Comparison of ENCODE assay signal across 23 cellular contexts in genomic region chr10:49368256-49368655, GRCh38. TPM values are rescaled to one million over a fixed set of nuclear protein-coding genes. Genes with fewer than 3 reads are reported as not detected.
"Had no signal": no experiment of that assay in that cellular context is flagged by ENCODE, and none has a peak within 500 bp of the region (broad histone marks: within the 10 kb centered on the region; RNA-seq: fewer than 3 reads in every experiment).

No MANE protein-coding gene starts in this region.

- H3K4me3 ChIP-seq: mucosa of descending colon, right atrium auricular region, suprapubic skin, thyroid gland, uterus had no signal

- H3K36me3 ChIP-seq: neutrophil, right atrium auricular region, suprapubic skin, thyroid gland, uterus had no signal

- ATAC-seq: left colon; mucosa of descending colon; naive thymus-derived CD8-positive, alpha-beta T cell; stimulated activated naive CD8-positive, alpha-beta T cell treated with anti-CD3 and anti-CD28 coated beads, Interleukin-15, Interleukin-2, amounts not matched to agents 100 U/mL and 50 U/mL, for 24 hours had no signal

- H3K27me3 ChIP-seq: neutrophil, right atrium auricular region, thyroid gland, uterus had no signal

- H3K9me3 ChIP-seq: mucosa of descending colon, neutrophil, right atrium auricular region, suprapubic skin, thyroid gland, uterus had no signal

- DNase-seq: effector CD4-positive, alpha-beta T cell; erythroblast; foreskin melanocyte; hippocampal formation; left colon; mucosa of descending colon; naive thymus-derived CD8-positive, alpha-beta T cell; small intestine; stimulated activated CD4-positive, alpha-beta T cell treated with anti-CD3 and anti-CD28 coated beads, Interleukin-2, amount 100 ng/mL, for 48 hours; stimulated activated naive CD8-positive, alpha-beta T cell treated with anti-CD3 and anti-CD28 coated beads, Interleukin-15, Interleukin-2, amounts not matched to agents 100 U/mL and 50 U/mL, for 24 hours; thyroid gland; uterus had no signal

- H3K27ac ChIP-seq: neutrophil, right atrium auricular region, suprapubic skin, thyroid gland, uterus had no signal

- H3K4me1 ChIP-seq: right atrium auricular region, suprapubic skin, thyroid gland, uterus had no signal

RNA-seq across cellular contexts. Expression of gene DRGX, which starts 27.6 kb away (rescaled TPM):
- total RNA-seq: dermis blood vessel endothelial cell; endodermal cell; endothelial cell of umbilical vein; kidney epithelial cell; liver; naive thymus-derived CD8-positive, alpha-beta T cell; osteoblast; posterior vena cava; right atrium auricular region; thyroid gland had no signal
- polyA plus RNA-seq: endothelial cell of umbilical vein; liver; naive thymus-derived CD8-positive, alpha-beta T cell; neural cell; small intestine had no signal
